ENCODE assay signal across 8 cellular contexts in the genomic region with DNA sequence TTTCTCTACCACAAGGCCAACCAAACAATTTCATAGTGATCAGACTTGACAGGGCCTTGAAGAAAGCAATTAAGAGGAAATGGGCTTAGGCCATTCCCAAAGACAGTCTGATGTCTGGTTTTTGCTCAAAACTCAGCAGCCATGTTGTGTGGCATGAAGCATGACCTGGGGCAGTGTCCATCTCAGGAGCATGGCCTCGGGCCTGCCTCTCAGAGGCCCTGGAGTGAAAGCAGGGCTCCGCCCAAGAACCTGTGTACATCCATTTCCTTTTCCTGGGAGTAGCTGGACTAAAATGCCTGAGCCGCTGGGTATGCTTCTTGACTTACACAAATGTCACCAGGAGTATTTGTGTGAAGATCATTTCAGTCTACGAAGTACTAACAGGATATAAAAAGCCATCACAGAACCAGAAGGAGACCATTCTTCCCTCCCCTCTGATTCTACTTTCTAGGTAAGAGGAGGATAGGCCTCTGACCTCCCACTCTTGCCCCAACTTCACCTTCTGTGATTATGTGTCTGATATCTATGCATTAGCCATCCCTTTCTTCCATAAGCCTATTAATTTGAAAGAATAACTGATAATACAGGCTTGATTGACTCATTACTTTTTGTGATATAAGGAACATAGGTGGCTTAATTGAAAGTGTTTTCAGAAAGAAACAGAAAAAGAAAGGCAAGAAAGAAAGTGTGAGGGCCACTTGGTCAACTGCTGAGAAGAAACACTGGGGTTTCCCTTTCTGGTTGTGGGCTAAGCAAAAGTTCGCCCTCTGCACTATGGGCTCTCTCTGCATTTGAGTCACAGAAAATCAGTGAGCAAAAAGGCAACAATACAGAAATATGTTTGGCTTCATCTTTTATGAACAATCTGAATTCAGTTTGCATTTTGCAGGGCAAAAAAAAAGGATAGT.
A peak's percentile ranks its signal among the peaks of the same experiment; 100 is the strongest.
DNase-seq lines count a peak whose midpoint lies in the region; ATAC-seq and TF ChIP-seq lines count a peak whose summit lies in the region.

No MANE protein-coding gene starts in this region.

- TF ChIP-seq CTCF in brain (conservative IDR thresholded peaks at IDR 0.05) (no peak), glutamatergic neuron (IDR thresholded peaks at IDR 0.05; ENCODE audit: partially characterized antibody, unreplicated experiment) (no peak)

- no peaks in the 10 kb centered on the region for H3K9me3 Mint-ChIP-seq in brain
- peaks cover 3% of the 10 kb centered on the region for H3K9me3 Mint-ChIP-seq in glutamatergic neuron (ENCODE audit: unreplicated experiment)

- H3K27ac Mint-ChIP-seq in brain: peak overlapping the region; percentile 56 to 96 (median 92)
- no peak overlapping the region for H3K27ac Mint-ChIP-seq in glutamatergic neuron (ENCODE audit: unreplicated experiment)

- DNase-seq in NCI-H82 (lab: John Stamatoyannopoulos, UW): peak; percentile 23
- DNase-seq in NCI-H82 treated with DMSO at 0.1 percent for 48 hours (lab: John Stamatoyannopoulos, UW; ENCODE audit: unreplicated experiment): no peak
- peak; percentile 43 for DNase-seq in stimulated activated CD8-positive, alpha-beta memory T cell treated with anti-CD3 and anti-CD28 coated beads, Interleukin-4, amount 100 ng/mL, for 48 hours
- DNase-seq in germinal center (ENCODE audit: low spot score): no peak
- no peak for DNase-seq in NCI-H1048 (lab: John Stamatoyannopoulos, UW)
- DNase-seq in glutamatergic neuron: no peak

- H3K27me3 Mint-ChIP-seq in brain (no peaks in the 10 kb centered on the region), glutamatergic neuron (ENCODE audit: unreplicated experiment) (peaks cover 2% of the 10 kb centered on the region)

- peak overlapping the region in 4 of 5 experiments; percentile 53 to 80 (median 66) for H3K4me3 Mint-ChIP-seq in brain
- H3K4me3 Mint-ChIP-seq in glutamatergic neuron (ENCODE audit: unreplicated experiment): no peak overlapping the region

- H3K4me1 Mint-ChIP-seq in brain (peaks cover 73% of the 10 kb centered on the region), glutamatergic neuron (ENCODE audit: low read depth, unreplicated experiment) (no peaks in the 10 kb centered on the region)

- no peaks in the 10 kb centered on the region for H3K36me3 Mint-ChIP-seq in brain
- no peaks in the 10 kb centered on the region for H3K36me3 Mint-ChIP-seq in glutamatergic neuron (ENCODE audit: unreplicated experiment)

- ATAC-seq in HG02943 (IDR thresholded peaks at IDR 0.05; ENCODE audit: low read depth, unreplicated experiment): peak; percentile 77

Comparison
In these comparisons a context has a peak if more than half of its experiments do, and no peak if none do; other contexts are left out.
1. DNase-seq: peak in NCI-H82 (single experiment) and stimulated activated CD8-positive, alpha-beta memory T cell treated with anti-CD3 and anti-CD28 coated beads, Interleukin-4, amount 100 ng/mL, for 48 hours (single experiment); none in NCI-H82 treated with DMSO at 0.1 percent for 48 hours (single experiment), germinal center (single experiment), NCI-H1048 (single experiment) and glutamatergic neuron (single experiment).